Comparison of ENCODE assay signal across 13 cellular contexts in genomic region chr16:81486555-81487061, GRCh38. TPM values are rescaled to one million over a fixed set of nuclear protein-coding genes. Genes with fewer than 3 reads are reported as not detected.
DNase-seq lines count a peak whose midpoint lies in the region; ATAC-seq, FAIRE-seq and TF ChIP-seq lines count a peak whose summit lies in the region.
"Had no signal": no experiment of that assay in that cellular context is flagged by ENCODE, and none has a peak within 500 bp of the region (broad histone marks: within the 10 kb centered on the region; RNA-seq: fewer than 3 reads in every experiment).

No MANE protein-coding gene starts in this region.

- in situ Hi-C loops in mammary epithelial cell (cut with MboI; ENCODE audit: low sequenced_read_pairs in 2 of 2): no loop called here

- H2AFZ ChIP-seq in trophoblast cell (ENCODE audit: insufficient read depth, low read length, poor library complexity) (no peak overlapping the region), mammary epithelial cell (ENCODE audit: low read depth, low read length) (no peak overlapping the region)

- H2BK5ac ChIP-seq in trophoblast cell (ENCODE audit: low read depth, low read length, poor library complexity): no peak overlapping the region

- no peak for ATAC-seq in A549
- no peak for ATAC-seq in WTC11
- ATAC-seq in gastroesophageal sphincter: peak; percentile 52

- peak overlapping the region; percentile 17 for H3K4ac ChIP-seq in trophoblast cell (ENCODE audit: low read depth, low read length)

- H3K4me3 Mint-ChIP-seq in WTC11: no peak overlapping the region
- H3K4me3 Mint-ChIP-seq: nephron progenitor cell had no signal

- no TSS peak for BruUV-seq in mammary epithelial cell (replicated peaks; lab: Mats Ljungman, UMichigan)

- H4K20me1 ChIP-seq in mammary epithelial cell (ENCODE audit: insufficient read depth, low read length): peaks cover 5% of the 10 kb centered on the region

- no peak overlapping the region for H4K8ac ChIP-seq in trophoblast cell (ENCODE audit: low read depth, low read length)

- 88% methylated on average over 22 of the region's 22 CpGs for WGBS in A549 (ENCODE audit: missing lambda C conversion rate)
- WGBS in gastroesophageal sphincter (ENCODE audit: low coverage in 1 of 2), 2 donors: 60 to 100% methylated on average over 1 to 2 of the region's 22 CpGs
- WGBS in trophoblast cell (ENCODE audit: extremely low coverage, insufficient coverage, insufficient read length): no CpG with 5 or more reads among the region's 22 CpGs
- 93% methylated on average over 17 of the region's 22 CpGs for WGBS in mammary epithelial cell (ENCODE audit: low coverage, missing lambda C conversion rate)

- CTCF ChIA-PET in A549 (lab: Yijun Ruan, JAX) (interaction anchor here (1.6 to 1.7 kb wide), 2 partner anchors 9 to 69 kb away, joined by 3 to 4 read pairs; no protein-coding TSS in a partner anchor), WTC11 (lab: Charles Lee) (interaction anchor here (0.7 to 1.2 kb wide), 4 partner anchors 27 to 210 kb away, joined by 3 to 4 read pairs (median 3); no protein-coding TSS in a partner anchor), mammary epithelial cell (lab: Charles Lee; ENCODE audit: low non-redundant PET) (interaction anchor here (0.6 kb wide), 1 partner anchor 210 kb away, joined by 5 read pairs; no protein-coding TSS in a partner anchor)

- no peaks in the 10 kb centered on the region for H3K79me1 ChIP-seq in trophoblast cell (ENCODE audit: low read length)

- 0 out of 2 replicates have a peak, but pooled peaks cover 4% of the 10 kb centered on the region for H3K9me3 Mint-ChIP-seq in WTC11
- H3K9me3 Mint-ChIP-seq: nephron progenitor cell had no signal

- H3K4me1 Mint-ChIP-seq in WTC11: peaks cover 62% of the 10 kb centered on the region

- peaks cover 23% of the 10 kb centered on the region for H3K79me2 ChIP-seq in trophoblast cell (ENCODE audit: control insufficient read depth, insufficient read depth, low read length, poor library complexity)
- H3K79me2 ChIP-seq in mammary epithelial cell (ENCODE audit: insufficient read depth, low read length): peaks cover 100% of the 10 kb centered on the region

- peak overlapping the region; percentile 29 to 81 for H3K27ac ChIP-seq in A549
- H3K27ac ChIP-seq in gastroesophageal sphincter: no peak overlapping the region
- H3K27ac ChIP-seq in trophoblast cell (ENCODE audit: low read depth, low read length): no peak overlapping the region
- H3K27ac ChIP-seq in mammary epithelial cell (ENCODE audit: insufficient read depth, low read depth, low read length): no peak overlapping the region
- H3K27ac ChIP-seq in WERI-Rb-1: no peak overlapping the region

- no peaks in the 10 kb centered on the region for H3K27me3 Mint-ChIP-seq in WTC11 (ENCODE audit: low read depth)

- H3K18ac ChIP-seq in trophoblast cell (ENCODE audit: low read length): no peak overlapping the region

- no peak overlapping the region for H2AK5ac ChIP-seq in trophoblast cell (ENCODE audit: low read length)

- no peak for TF ChIP-seq RAD21 in A549 (conservative IDR thresholded peaks at IDR 0.05 in 1 of 2, IDR thresholded peaks at IDR 0.05 in 1 of 2)

- H3K4me1 ChIP-seq in A549: peaks cover 100% of the 10 kb centered on the region
- peaks cover 0 to 81% (median 9%) of the 10 kb centered on the region in 3 donors for H3K4me1 ChIP-seq in gastroesophageal sphincter
- peaks cover 12 to 15% of the 10 kb centered on the region in 2 experiments for H3K4me1 ChIP-seq in trophoblast cell (ENCODE audit: control insufficient read depth in 1 of 2, insufficient read depth in 2 of 2, low read length in 2 of 2)
- peaks cover 7% of the 10 kb centered on the region for H3K4me1 ChIP-seq in mammary epithelial cell (ENCODE audit: insufficient read depth, low read length)

- H3K4me3 ChIP-seq in A549 (no peak overlapping the region), gastroesophageal sphincter (no peak overlapping the region), trophoblast cell (ENCODE audit: low read depth, low read length) (no peak overlapping the region), mammary epithelial cell (replicated peaks in 1 of 3; ENCODE audit: insufficient read depth in 1 of 3, low read depth in 2 of 3, low read length in 3 of 3) (no peak overlapping the region), WERI-Rb-1 (ENCODE audit: low read depth, low read length) (no peak overlapping the region)

- TF ChIP-seq EP300 in A549 (IDR thresholded peaks at IDR 0.05): no peak
- no peak for TF ChIP-seq EP300 in gastroesophageal sphincter (IDR thresholded peaks at IDR 0.05)

- no peak for DNase-seq in A549 (ENCODE audit: low read depth in 1 of 2, low spot score in 1 of 2)
- no peak for DNase-seq in WTC11 (ENCODE audit: low spot score)
- DNase-seq in trophoblast cell: no peak
- no peak for DNase-seq in mammary epithelial cell
- no peak for DNase-seq in NCI-H226
- no peak for DNase-seq in stimulated activated CD8-positive, alpha-beta memory T cell treated with anti-CD3 and anti-CD28 coated beads, Interleukin-4, amount 100 ng/mL, for 48 hours
- DNase-seq in WERI-Rb-1: no peak
- DNase-seq: DMS79 treated with DMSO at 0.1 percent for 48 hours; nephron progenitor cell; stimulated activated naive CD4-positive, alpha-beta T cell; T-helper 9 cell had no signal

- no peak overlapping the region for H4K91ac ChIP-seq in trophoblast cell (ENCODE audit: low read depth, low read length)

- H3K27me3 ChIP-seq in gastroesophageal sphincter (no peaks in the 10 kb centered on the region), trophoblast cell (ENCODE audit: insufficient read depth, low read length) (no peaks in the 10 kb centered on the region), mammary epithelial cell (ENCODE audit: insufficient read depth, low read length) (no peaks in the 10 kb centered on the region), WERI-Rb-1 (ENCODE audit: insufficient read depth, low read depth, severe bottlenecking) (no peaks in the 10 kb centered on the region)

- H3K23ac ChIP-seq in trophoblast cell (ENCODE audit: low read length): no peak overlapping the region

- FAIRE-seq in A549 (lab: Jason Lieb, UNC): no peak
- FAIRE-seq: endothelial cell of umbilical vein had no signal

- H3K27ac Mint-ChIP-seq in WTC11: peak overlapping the region; percentile 27; the same call in 1 of the 2 replicates
- H3K27ac Mint-ChIP-seq: nephron progenitor cell had no signal

- H3K36me3 ChIP-seq in gastroesophageal sphincter: no peaks in the 10 kb centered on the region
- peaks cover 4 to 14% of the 10 kb centered on the region in 2 experiments for H3K36me3 ChIP-seq in trophoblast cell (ENCODE audit: control insufficient read depth in 1 of 2, insufficient read depth in 2 of 2, low read length in 2 of 2)
- H3K36me3 ChIP-seq in mammary epithelial cell (ENCODE audit: insufficient read depth, low read length): peaks cover 2% of the 10 kb centered on the region
- H3K36me3 ChIP-seq in WERI-Rb-1: no peaks in the 10 kb centered on the region

- dilution Hi-C loops in mammary epithelial cell (cut with HindIII; ENCODE audit: low sequenced_read_pairs): no loop called here

- no peak overlapping the region for H2BK12ac ChIP-seq in trophoblast cell (ENCODE audit: low read length)

- H3K4me2 ChIP-seq in A549: no peak overlapping the region
- H3K4me2 ChIP-seq in trophoblast cell (ENCODE audit: low read length): no peak overlapping the region
- H3K4me2 ChIP-seq in mammary epithelial cell (ENCODE audit: insufficient read depth, low read depth, low read length): no peak overlapping the region

- TF ChIP-seq POLR2A in A549 (IDR thresholded peaks at IDR 0.05; ENCODE audit: low read length): no peak
- TF ChIP-seq POLR2A in gastroesophageal sphincter (IDR thresholded peaks at IDR 0.05): no peak

- POLR2A ChIA-PET in A549 (lab: Yijun Ruan, JAX): no interaction called here
- POLR2A ChIA-PET in WTC11 (lab: Charles Lee): no interaction called here

- TF ChIP-seq CTCF in A549 (IDR thresholded peaks at IDR 0.05) (no peak), WTC11 (IDR thresholded peaks at IDR 0.05) (no peak), gastroesophageal sphincter (IDR thresholded peaks at IDR 0.05) (no peak), mammary epithelial cell (conservative IDR thresholded peaks at IDR 0.05 in 1 of 2, IDR thresholded peaks at IDR 0.05 in 1 of 2; ENCODE audit: extremely low read depth in 1 of 2, insufficient read depth in 1 of 2, low read depth in 1 of 2, low read length in 2 of 2) (no peak), WERI-Rb-1 (IDR thresholded peaks at IDR 0.05; ENCODE audit: low read depth, low read length) (no peak)

- no peak overlapping the region for H2BK120ac ChIP-seq in trophoblast cell (ENCODE audit: insufficient read depth, low read length, poor library complexity)

- H3K14ac ChIP-seq in trophoblast cell (ENCODE audit: low read length): no peak overlapping the region

- no peak overlapping the region for H4K12ac ChIP-seq in trophoblast cell (ENCODE audit: low read depth, low read length)

- no peaks in the 10 kb centered on the region for H3K9me3 ChIP-seq in A549
- no peaks in the 10 kb centered on the region for H3K9me3 ChIP-seq in gastroesophageal sphincter
- no peaks in the 10 kb centered on the region for H3K9me3 ChIP-seq in trophoblast cell (ENCODE audit: insufficient read depth, low read depth, low read length)
- no peaks in the 10 kb centered on the region for H3K9me3 ChIP-seq in mammary epithelial cell (replicated peaks; ENCODE audit: insufficient read depth, low read length)
- no peaks in the 10 kb centered on the region for H3K9me3 ChIP-seq in WERI-Rb-1 (ENCODE audit: severe bottlenecking)

- intact Hi-C loops in mammary epithelial cell (cut with micrococcal nuclease): no loop called here

- peaks cover 6% of the 10 kb centered on the region for H3K36me3 Mint-ChIP-seq in WTC11

- no peak overlapping the region for H3K9ac ChIP-seq in trophoblast cell (ENCODE audit: low read length)
- no peak overlapping the region for H3K9ac ChIP-seq in mammary epithelial cell (ENCODE audit: insufficient read depth, low read length)

TF ChIP-seq in A549, 52 proteins besides CTCF, POLR2A, EP300 and RAD21 (continues in another document):
- TF ChIP-seq KDM1A (IDR thresholded peaks at IDR 0.05; ENCODE audit: low read depth) (no peak), FOXS1 (CRISPR knock-in tag; IDR thresholded peaks at IDR 0.05) (no peak), CBX8 (IDR thresholded peaks at IDR 0.05) (no peak)

RNA-seq across cellular contexts. Expression of gene CMIP, which starts 42.0 kb away (rescaled TPM):
- 21.6 and 44.7 TPM in 2 replicates for polyA plus RNA-seq in A549 (2011; rRNA removed)
- 78.5 and 97.9 TPM in 2 replicates for polyA plus RNA-seq in A549 (2012; cell fraction: cytosol; rRNA removed)
- polyA plus RNA-seq in A549 (2012; cell fraction: nucleus; rRNA removed): 128 and 142 TPM in 2 replicates
- 118 to 129 TPM (median 125 TPM) in 3 replicates for polyA plus RNA-seq in A549 (2017; fragmentation: RNase III; extraction: RNeasy Plus Mini Kit Qiagen cat#74134 plus additional on column Dnase treatment)
- 89.1 and 130 TPM in 2 replicates for polyA minus RNA-seq in A549 (2011; rRNA and poly(A)+ RNA removed)
- 57.0 to 63.7 TPM (median 59.6 TPM) in 3 replicates for total RNA-seq in WTC11 (2021)
- total RNA-seq in gastroesophageal sphincter: 10 to 100 TPM; 13.4 to 24.0 (median 19.2) TPM
- 78.7 and 79.2 TPM in 2 replicates for polyA plus RNA-seq in trophoblast cell (2013)
- total RNA-seq in mammary epithelial cell: 10 to 100 TPM; 44.5 to 98.5 TPM
- polyA plus RNA-seq in mammary epithelial cell: 15.7 TPM
- polyA minus RNA-seq in mammary epithelial cell: 61.9 TPM

Comparison
In these comparisons a context has a peak if more than half of its experiments do, and no peak if none do; other contexts are left out.
1. H3K27ac ChIP-seq: peak in A549 (2 of 2); none in gastroesophageal sphincter (0 of 4), trophoblast cell (single experiment), mammary epithelial cell (single experiment) and WERI-Rb-1 (single experiment).